Comparison of ENCODE assay signal across 9 cellular contexts in genomic region chr2:54669677-54670484, GRCh38. TPM values are rescaled to one million over a fixed set of nuclear protein-coding genes. Genes with fewer than 3 reads are reported as not detected.
DNase-seq lines count a peak whose midpoint lies in the region; ATAC-seq, FAIRE-seq and TF ChIP-seq lines count a peak whose summit lies in the region.
"Had no signal": no experiment of that assay in that cellular context is flagged by ENCODE, and none has a peak within 500 bp of the region (broad histone marks: within the 10 kb centered on the region; RNA-seq: fewer than 3 reads in every experiment).

No MANE protein-coding gene starts in this region.

- CTCF ChIA-PET in AG04449 (lab: Yijun Ruan, JAX): interaction anchor here (1.1 kb wide), 1 partner anchor 493 kb away, joined by 3 read pairs; no protein-coding TSS in a partner anchor

- no peak for FAIRE-seq in RCC 7860 (lab: Jason Lieb, UNC)

- peak; percentile 49 for DNase-seq in AG04449 (ENCODE audit: low read depth, low spot score)
- peak; percentile 33 for DNase-seq in M059J (ENCODE audit: low read depth)
- no peak for DNase-seq in coronary artery (ENCODE audit: low spot score)
- peak; percentile 27 for DNase-seq in myocyte (ENCODE audit: low read depth)
- no peak for DNase-seq in RCC 7860 (ENCODE audit: low spot score)
- no peak for DNase-seq in stimulated activated CD4-positive, alpha-beta T cell treated with anti-CD3 and anti-CD28 coated beads, Interleukin-2, amount 100 ng/mL, for 48 hours
- DNase-seq in T1000 (lab: John Stamatoyannopoulos, UW): no peak
- DNase-seq: activated naive CD8-positive, alpha-beta T cell treated with anti-CD3 and anti-CD28 coated beads, Interleukin-2, amount 50 U/mL, for 24 hours had no signal

- H3K27ac ChIP-seq in coronary artery: peak overlapping the region; percentile 45 to 82

- TF ChIP-seq CTCF in AG04449 (IDR thresholded peaks at IDR 0.05; ENCODE audit: insufficient read depth, low read length, missing control alignments) (no peak), coronary artery (IDR thresholded peaks at IDR 0.05) (no peak)

- POLR2A ChIA-PET in AG04449 (lab: Yijun Ruan, JAX): no interaction called here

- H3K4me3 ChIP-seq in AG04449 (ENCODE audit: low read depth, low read length) (no peak overlapping the region), coronary artery (peak overlapping the region; percentile 23)

- no peak for ATAC-seq in HG02884 (IDR thresholded peaks at IDR 0.05; ENCODE audit: unreplicated experiment)
- ATAC-seq: activated naive CD8-positive, alpha-beta T cell treated with anti-CD3 and anti-CD28 coated beads, Interleukin-2, amount 50 U/mL, for 24 hours had no signal

RNA-seq across cellular contexts. Expression of gene EML6, which starts 53.6 kb away (rescaled TPM):
- total RNA-seq in M059J (2014; rRNA removed; shearing (Covaris generic)): 1.6 and 1.7 TPM in 2 replicates
- 3.5 and 29.7 TPM in 2 replicates for total RNA-seq in myocyte
- 2.2 TPM for polyA plus RNA-seq in myocyte (2012)

Comparison
In these comparisons a context has a peak if more than half of its experiments do, and no peak if none do; other contexts are left out.
1. DNase-seq: peak in AG04449 (single experiment), M059J (single experiment) and myocyte (single experiment); none in coronary artery (single experiment), RCC 7860 (single experiment), stimulated activated CD4-positive, alpha-beta T cell treated with anti-CD3 and anti-CD28 coated beads, Interleukin-2, amount 100 ng/mL, for 48 hours (0 of 2) and T1000 (single experiment).